Comparison of ENCODE assay signal across 8 cellular contexts in genomic region chr1:209672705-209673630, GRCh38. TPM values are rescaled to one million over a fixed set of nuclear protein-coding genes. Genes with fewer than 3 reads are reported as not detected.
DNase-seq lines count a peak whose midpoint lies in the region; ATAC-seq, FAIRE-seq and TF ChIP-seq lines count a peak whose summit lies in the region.

No MANE protein-coding gene starts in this region.

- H3K36me3 ChIP-seq in bronchial epithelial cell (ENCODE audit: control insufficient read depth, insufficient read depth, low read length) (no peaks in the 10 kb centered on the region), endodermal cell (ENCODE audit: control insufficient read depth, insufficient read depth, low read length) (no peaks in the 10 kb centered on the region)

- H3K9me3 ChIP-seq in endodermal cell (ENCODE audit: control insufficient read depth, low read length), result no peaks in the 10 kb centered on the region

- no peaks in the 10 kb centered on the region for H3K4me1 ChIP-seq in endodermal cell (ENCODE audit: control insufficient read depth, insufficient read depth, low read length)

- ATAC-seq in GM21367 (IDR thresholded peaks at IDR 0.05; ENCODE audit: unreplicated experiment), result peak; percentile 86
- ATAC-seq in HG03520 (IDR thresholded peaks at IDR 0.05; ENCODE audit: unreplicated experiment), result peak; percentile 86

- no peak overlapping the region for H3K4me3 Mint-ChIP-seq in progenitor cell of endocrine pancreas (ENCODE audit: low read depth)
- H3K4me3 Mint-ChIP-seq in endodermal cell, result no peak overlapping the region

- H3K27ac Mint-ChIP-seq in progenitor cell of endocrine pancreas (no peak overlapping the region), endodermal cell (no peak overlapping the region)

- 83 to 85% methylated on average over 5 of the region's 5 CpGs for WGBS in endodermal cell (ENCODE audit: insufficient coverage in 1 of 2, insufficient read length in 1 of 2), 2 experiments

- FAIRE-seq in bronchial epithelial cell (lab: Jason Lieb, UNC) (no peak), urothelium cell line (lab: Jason Lieb, UNC) (no peak)

- no peaks in the 10 kb centered on the region for H3K36me3 Mint-ChIP-seq in progenitor cell of endocrine pancreas (ENCODE audit: insufficient read depth)
- no peaks in the 10 kb centered on the region for H3K36me3 Mint-ChIP-seq in endodermal cell (ENCODE audit: low read depth)

- no peak overlapping the region for H3K27ac ChIP-seq in endodermal cell (ENCODE audit: low read depth, low read length)

- H3K4me1 Mint-ChIP-seq in progenitor cell of endocrine pancreas (ENCODE audit: low read depth) (peaks cover 25% of the 10 kb centered on the region), endodermal cell (no peaks in the 10 kb centered on the region)

- H3K9me3 Mint-ChIP-seq in progenitor cell of endocrine pancreas (ENCODE audit: low read depth) (peaks cover 3% of the 10 kb centered on the region), endodermal cell (no peaks in the 10 kb centered on the region)

- H3K27me3 ChIP-seq in bronchial epithelial cell (ENCODE audit: control insufficient read depth, insufficient read depth, low read length) (no peaks in the 10 kb centered on the region), endodermal cell (ENCODE audit: control insufficient read depth, insufficient read depth, low read length, poor library complexity, severe bottlenecking) (peaks cover 81% of the 10 kb centered on the region)

- peak; percentile 76 for DNase-seq in GM13976 (ENCODE audit: low spot score)
- peak; percentile 90 for DNase-seq in bronchial epithelial cell (ENCODE audit: low read depth)
- no peak for DNase-seq in urothelium cell line (ENCODE audit: low spot score)
- no peak for DNase-seq in activated gamma-delta T cell treated with Interleukin-2 at 50 U/mL for 16 hours
- DNase-seq in progenitor cell of endocrine pancreas (ENCODE audit: low spot score, unreplicated experiment), result no peak
- DNase-seq in endodermal cell, result no peak

- in situ Hi-C loops in GM13976 (cut with MboI; ENCODE audit: low sequenced_read_pairs, unreplicated experiment), result no loop called here

- H3K27me3 Mint-ChIP-seq in progenitor cell of endocrine pancreas (peaks cover 73% of the 10 kb centered on the region), endodermal cell (ENCODE audit: insufficient read depth) (peaks cover 85% of the 10 kb centered on the region)

- H3K4me3 ChIP-seq in bronchial epithelial cell (ENCODE audit: low read depth, low read length) (no peak overlapping the region), endodermal cell (ENCODE audit: low read length) (no peak overlapping the region)

- no peak overlapping the region for H3K9ac ChIP-seq in endodermal cell (ENCODE audit: extremely low read depth, low read length, poor library complexity, severe bottlenecking)

- TF ChIP-seq CTCF in GM13976 (IDR thresholded peaks at IDR 0.05; ENCODE audit: borderline replicate concordance, control extremely low read depth, extremely low read depth, insufficient read depth, missing control alignments), result no peak
- no peak for TF ChIP-seq CTCF in bronchial epithelial cell (IDR thresholded peaks at IDR 0.05; ENCODE audit: insufficient read depth, low read length, severe bottlenecking)
- TF ChIP-seq CTCF in progenitor cell of endocrine pancreas (IDR thresholded peaks at IDR 0.05; ENCODE audit: unreplicated experiment), result no peak
- no peak for TF ChIP-seq CTCF in endodermal cell (conservative IDR thresholded peaks at IDR 0.05)

RNA-seq across cellular contexts. Expression of gene G0S2, which starts 2.2 kb away (rescaled TPM):
- 301 and 418 TPM in 2 replicates for total RNA-seq in bronchial epithelial cell
- 0.60 and 0.79 TPM in 2 replicates for total RNA-seq in progenitor cell of endocrine pancreas
- total RNA-seq in endodermal cell, result not detected
- polyA plus RNA-seq in endodermal cell (2013, experiment 1 of 2), result 0.57 TPM
- 0.58 TPM for polyA plus RNA-seq in endodermal cell (2013, experiment 2 of 2)

RNA-seq across cellular contexts. Expression of gene LAMB3, which starts 20.7 kb away (rescaled TPM):
- total RNA-seq in bronchial epithelial cell (1,162 and 3,106 TPM in 2 replicates), progenitor cell of endocrine pancreas (10.7 and 12.5 TPM in 2 replicates), endodermal cell (1 to 10 TPM in 1 of 2 donors, under 1 TPM in 1; 0.53 to 1.9 TPM)
- polyA plus RNA-seq in endodermal cell (2013, experiment 1 of 2), result 0.75 TPM
- 0.29 TPM for polyA plus RNA-seq in endodermal cell (2013, experiment 2 of 2)

RNA-seq across cellular contexts. Expression of gene HSD11B1, which starts 31.7 kb away (rescaled TPM):
- total RNA-seq in bronchial epithelial cell (4.1 and 10.5 TPM in 2 replicates), progenitor cell of endocrine pancreas (not detected in 2 replicates), endodermal cell (not detected)
- not detected for polyA plus RNA-seq in endodermal cell (2013, experiment 1 of 2)
- not detected for polyA plus RNA-seq in endodermal cell (2013, experiment 2 of 2)

Comparison
In these comparisons a context has a peak if more than half of its experiments do, and no peak if none do; other contexts are left out.
1. DNase-seq: peak in GM13976 (single experiment) and bronchial epithelial cell (single experiment); none in urothelium cell line (single experiment), activated gamma-delta T cell treated with Interleukin-2 at 50 U/mL for 16 hours (single experiment), progenitor cell of endocrine pancreas (single experiment) and endodermal cell (single experiment).
2. RNA of gene G0S2, which starts 2.2 kb away (total RNA-seq): 301 to 418 TPM in bronchial epithelial cell; 0.60 to 0.79 TPM in progenitor cell of endocrine pancreas and not detected in endodermal cell; every median in the first group is over 100 times any median in the second.
3. RNA of gene LAMB3, which starts 20.7 kb away (total RNA-seq): 1,162 to 3,106 TPM in bronchial epithelial cell; 10.7 to 12.5 TPM in progenitor cell of endocrine pancreas and 0.53 to 1.9 TPM in endodermal cell; every median in the first group is over 10 times any median in the second.